In genomic region chr2:195871326-195871725, GRCh38 we compare ENCODE assay signal across 16 cellular contexts.
DNase-seq lines count a peak whose midpoint lies in the region; ATAC-seq and TF ChIP-seq lines count a peak whose summit lies in the region.
"Had no signal": no experiment of that assay in that cellular context is flagged by ENCODE, and none has a peak within 500 bp of the region (broad histone marks: within the 10 kb centered on the region; RNA-seq: fewer than 3 reads in every experiment).

No MANE protein-coding gene starts in this region.

- peak; percentile 62 for DNase-seq in AG04449 (ENCODE audit: low read depth, low spot score)
- DNase-seq in astrocyte of the spinal cord (ENCODE audit: low read depth, low spot score), result peak; percentile 71
- DNase-seq in fibroblast of gingiva (ENCODE audit: low read depth), result peak; percentile 6
- peak; percentile 14 for DNase-seq in hepatic stellate cell (ENCODE audit: low spot score)
- DNase-seq in NCI-H526 (lab: John Stamatoyannopoulos, UW), result no peak
- no peak for DNase-seq in activated T-cell treated with anti-CD3 and anti-CD28 coated beads, Interleukin-2, amount 50 U/mL, for 1 hour
- DNase-seq in NCI-H1436 treated with DMSO at 0.1 percent for 48 hours (lab: John Stamatoyannopoulos, UW), result no peak
- DNase-seq: CD4-positive, alpha-beta memory T cell; DMS79 treated with DMSO at 0.1 percent for 48 hours; EL; GM23248; HCEC 1CT had no signal

- H3K4me3 ChIP-seq in AG04449 (ENCODE audit: low read depth, low read length) (no peak overlapping the region), astrocyte of the spinal cord (ENCODE audit: low read depth, low read length) (no peak overlapping the region)
- H3K4me3 ChIP-seq: A549, BLaER1, GM23248 had no signal

- TF ChIP-seq CTCF in AG04449 (IDR thresholded peaks at IDR 0.05; ENCODE audit: insufficient read depth, low read length, missing control alignments) (no peak), astrocyte of the spinal cord (IDR thresholded peaks at IDR 0.05; ENCODE audit: low read depth, low read length) (no peak)

- in situ Hi-C loops in astrocyte of the spinal cord (cut with HindIII; ENCODE audit: low sequenced_read_pairs), result no loop called here

- no peak for ATAC-seq in HG02759 (IDR thresholded peaks at IDR 0.05; ENCODE audit: unreplicated experiment)
- ATAC-seq: A549, HepG2 had no signal

- CTCF ChIA-PET in AG04449 (lab: Yijun Ruan, JAX), result no interaction called here

- POLR2A ChIA-PET in AG04449 (lab: Yijun Ruan, JAX), result no interaction called here

Comparison
In these comparisons a context has a peak if more than half of its experiments do, and no peak if none do; other contexts are left out.
1. DNase-seq: peak in AG04449 (single experiment), astrocyte of the spinal cord (single experiment), fibroblast of gingiva (single experiment) and hepatic stellate cell (single experiment); none in NCI-H526 (0 of 2), activated T-cell treated with anti-CD3 and anti-CD28 coated beads, Interleukin-2, amount 50 U/mL, for 1 hour (single experiment) and NCI-H1436 treated with DMSO at 0.1 percent for 48 hours (single experiment).